ENCODE assay signal across 9 cellular contexts in genomic region chr2:25982273-25982967, GRCh38. TPM values are rescaled to one million over a fixed set of nuclear protein-coding genes. Genes with fewer than 3 reads are reported as not detected.
DNase-seq lines count a peak whose midpoint lies in the region; ATAC-seq, FAIRE-seq and TF ChIP-seq lines count a peak whose summit lies in the region.
"Had no signal": no experiment of that assay in that cellular context is flagged by ENCODE, and none has a peak within 500 bp of the region (broad histone marks: within the 10 kb centered on the region; RNA-seq: fewer than 3 reads in every experiment).

Gene KIF3C (minus strand): TSS chr2:25982497. CDS start chr2:25981917, 580 bp downstream.

- POLR2A ChIA-PET in HepG2 (lab: Yijun Ruan, JAX), result interaction anchor here (0.9 to 2.4 kb wide), 5 partner anchors 27 to 363 kb away, joined by 3 to 7 read pairs (median 5); partner anchors contain the start of genes ASXL2, HADHA and RAB10

- in situ Hi-C loops in HepG2 (cut with HindIII; ENCODE audit: extremely low pct_ligation_motif_present, low pct_unique_long_range_greater_than_20kb), result loop anchor here (5.0 to 25.0 kb wide), 2 partner anchors 165 to 355 kb away; partner anchors contain the start of genes ADGRF3 and SELENOI

- CTCF ChIA-PET in HepG2 (lab: Yijun Ruan, JAX; ENCODE audit: low intra/inter-chr PET ratio, low total read pairs), result no interaction called here

- H3K9ac ChIP-seq in HepG2 (ENCODE audit: insufficient read depth, low read depth, low read length), result peak within 1 kb of the TSS; percentile 61

- no peaks in the 10 kb centered on the region for H3K27me3 ChIP-seq in dorsolateral prefrontal cortex
- no peaks in the 10 kb centered on the region for H3K27me3 ChIP-seq in HepG2 (ENCODE audit: control insufficient read depth in 1 of 2, insufficient read depth in 2 of 2, low read length in 2 of 2)

- 2% methylated on average over 22 of the region's 58 CpGs for WGBS in HepG2 (ENCODE audit: low lambda C conversion rate)

- DNase-seq in NCI-H1436 (lab: John Stamatoyannopoulos, UW) (peak; percentile 64), NCI-H1436 treated with DMSO at 0.1 percent for 48 hours (lab: John Stamatoyannopoulos, UW) (no peak), NCI-H524 treated with DMSO at 0.1 percent for 48 hours (lab: John Stamatoyannopoulos, UW) (peak; percentile 20), dorsolateral prefrontal cortex (peak; percentile 69 to 93 (median 88)), HepG2 (ENCODE audit: low spot score) (peak; percentile 66)
- DNase-seq in activated CD4-positive, alpha-beta T cell treated with anti-CD3 and anti-CD28 coated beads, Interleukin-2, amount 50 U/mL, for 4 hours, result peak; percentile 63 to 65
- peak; percentile 72 for DNase-seq in stimulated activated CD4-positive, alpha-beta T cell treated with anti-CD3 and anti-CD28 coated beads, Interleukin-4, amount 100 ng/mL, for 1 hour

- no peaks in the 10 kb centered on the region for H3K36me3 ChIP-seq in HepG2 (replicated peaks in 1 of 2; ENCODE audit: control insufficient read depth in 1 of 2, insufficient read depth in 2 of 2, low read length in 2 of 2)

- H4K20me1 ChIP-seq in HepG2 (ENCODE audit: insufficient read depth, low read length), result no peaks in the 10 kb centered on the region

- H3K9me3 ChIP-seq in HepG2 (ENCODE audit: low read length), result no peaks in the 10 kb centered on the region

- peak; percentile 65 for ATAC-seq in HG03175 (IDR thresholded peaks at IDR 0.05; ENCODE audit: unreplicated experiment)
- peak; percentile 86 for ATAC-seq in HepG2

- no peaks in the 10 kb centered on the region for H3K79me2 ChIP-seq in HepG2 (ENCODE audit: insufficient read depth, low read length)

- H2AFZ ChIP-seq in HepG2 (ENCODE audit: low read length), result peak within 1 kb of the TSS; percentile 15

- peak within 1 kb of the TSS; percentile 69 to 98 (median 90) for H3K4me3 ChIP-seq in dorsolateral prefrontal cortex
- peak within 1 kb of the TSS; percentile 80 to 90 (median 86) for H3K4me3 ChIP-seq in HepG2 (replicated peaks in 1 of 3; ENCODE audit: insufficient read depth in 1 of 3, low read depth in 2 of 3, low read length in 3 of 3)

- H3K27ac ChIP-seq in dorsolateral prefrontal cortex (peak within 1 kb of the TSS; percentile 28 to 95 (median 89)), HepG2 (ENCODE audit: extremely low read length, insufficient read depth, low read length) (no peak within 1 kb of the TSS)

- TF ChIP-seq RAD21 in HepG2 (CRISPR knock-in tag; IDR thresholded peaks at IDR 0.05), result no peak

- TF ChIP-seq CTCF in dorsolateral prefrontal cortex (IDR thresholded peaks at IDR 0.05 in 54 of 56, conservative IDR thresholded peaks at IDR 0.05 in 2 of 56; ENCODE audit: low read depth in 1 of 56, partially characterized antibody in 56 of 56) (peak in 14 of 56 donors; percentile 2 to 33 (median 21)), HepG2 (CRISPR knock-in tag; IDR thresholded peaks at IDR 0.05) (peak; percentile 19; the same call in 1 of the 2 replicates)

- peaks cover 49% of the 10 kb centered on the region for H3K4me1 ChIP-seq in HepG2 (ENCODE audit: insufficient read depth, low read length)

- no TSS peak for BruUV-seq in HepG2 (replicated peaks; lab: Mats Ljungman, UMichigan)

- no peak for TF ChIP-seq EP300 in HepG2 (IDR thresholded peaks at IDR 0.05; ENCODE audit: low read depth in 2 of 2, low read length in 2 of 2)
- TF ChIP-seq EP300 in HepG2 (CRISPR knock-in tag; IDR thresholded peaks at IDR 0.05; ENCODE audit: borderline replicate concordance), result no peak

- TF ChIP-seq POLR2A in HepG2 (IDR thresholded peaks at IDR 0.05; ENCODE audit: insufficient read depth in 1 of 2, low read depth in 2 of 2, low read length in 2 of 2), result no peak

- intact Hi-C loops in dorsolateral prefrontal cortex (cut with DNase I), result loop anchor here (2.0 to 10.0 kb wide), 4 partner anchors 32 to 308 kb away; partner anchors contain the start of genes RAB10 (in 2 of the 2) and DTNB (in 1 of the 2)
- intact Hi-C loops in HepG2 (cut with micrococcal nuclease; ENCODE audit: unreplicated experiment), result loop anchor here (2.0 kb wide), 1 partner anchor 32 kb away; no protein-coding TSS in a partner anchor

- H3K4me2 ChIP-seq in HepG2 (ENCODE audit: low read depth, low read length), result peak within 1 kb of the TSS; percentile 90

- FAIRE-seq in HepG2 (lab: Jason Lieb, UNC), result no peak
- FAIRE-seq: A204.1 had no signal

TF ChIP-seq in HepG2, 621 proteins besides CTCF, POLR2A, EP300 and RAD21 (continues in another document):
- no peak for TF ChIP-seq ZNF674 (CRISPR knock-in tag; IDR thresholded peaks at IDR 0.05; ENCODE audit: low read depth)
- peak; percentile 61; the same call in 1 of the 2 replicates for TF ChIP-seq ZXDC (CRISPR knock-in tag; IDR thresholded peaks at IDR 0.05)
- no peak for TF ChIP-seq ZNF670 (CRISPR knock-in tag; IDR thresholded peaks at IDR 0.05; ENCODE audit: borderline replicate concordance)
- TF ChIP-seq HIVEP1 (CRISPR knock-in tag; IDR thresholded peaks at IDR 0.05), result peak; percentile 73
- TF ChIP-seq ZNF761 (CRISPR knock-in tag; conservative IDR thresholded peaks at IDR 0.05), result no peak
- TF ChIP-seq ZNF230 (CRISPR knock-in tag; IDR thresholded peaks at IDR 0.05), result 0 out of 2 replicates have a peak, but pooled peaks have one; percentile 70
- TF ChIP-seq ZNF484 (CRISPR knock-in tag; IDR thresholded peaks at IDR 0.05; ENCODE audit: borderline replicate concordance, low read depth), result no peak
- no peak for TF ChIP-seq ZC3H4 (CRISPR knock-in tag; IDR thresholded peaks at IDR 0.05; ENCODE audit: borderline replicate concordance)
- no peak for TF ChIP-seq NCOA5 (CRISPR knock-in tag; IDR thresholded peaks at IDR 0.05)
- no peak for TF ChIP-seq REL (CRISPR knock-in tag; conservative IDR thresholded peaks at IDR 0.05)
- TF ChIP-seq NFE2L2 (IDR thresholded peaks at IDR 0.05; ENCODE audit: low read length), result no peak
- peak; percentile 84 for TF ChIP-seq GABPB1 (CRISPR knock-in tag; IDR thresholded peaks at IDR 0.05)
- TF ChIP-seq TCF7L2 (IDR thresholded peaks at IDR 0.05; ENCODE audit: low read depth, low read length), result no peak
- TF ChIP-seq ZNF468 (CRISPR knock-in tag; IDR thresholded peaks at IDR 0.05), result no peak
- 0 out of 2 replicates have a peak, but pooled peaks have one; percentile 50 for TF ChIP-seq PAX8 (CRISPR knock-in tag; IDR thresholded peaks at IDR 0.05; ENCODE audit: borderline replicate concordance)
- no peak for TF ChIP-seq ZNF335 (CRISPR knock-in tag; IDR thresholded peaks at IDR 0.05)
- no peak for TF ChIP-seq ZNF629 (CRISPR knock-in tag; conservative IDR thresholded peaks at IDR 0.05)
- no peak for TF ChIP-seq ZFP82 (CRISPR knock-in tag; IDR thresholded peaks at IDR 0.05; ENCODE audit: borderline replicate concordance)
- no peak for TF ChIP-seq FOXA3 (CRISPR knock-in tag; IDR thresholded peaks at IDR 0.05)
- TF ChIP-seq HHEX (CRISPR knock-in tag; IDR thresholded peaks at IDR 0.05), result no peak
- TF ChIP-seq MTF2 (CRISPR knock-in tag; IDR thresholded peaks at IDR 0.05; ENCODE audit: borderline replicate concordance), result no peak
- TF ChIP-seq JARID2 (CRISPR knock-in tag; IDR thresholded peaks at IDR 0.05; ENCODE audit: insufficient replicate concordance), result no peak
- TF ChIP-seq SP1 (IDR thresholded peaks at IDR 0.05), result no peak
- no peak for TF ChIP-seq SP1 (CRISPR knock-in tag; IDR thresholded peaks at IDR 0.05)

RNA-seq across cellular contexts. Expression of gene KIF3C, which starts in this region (rescaled TPM):
- 100 to 1,000 TPM in 119 of 120 experiments, 10 to 100 TPM in 1; 82.2 to 364 (median 248) TPM for total RNA-seq in dorsolateral prefrontal cortex
- total RNA-seq in HepG2 (2016; rRNA removed; fragmentation: Illumina TruSeq; extraction: Trizol), result 3.4 and 3.6 TPM in 2 replicates
- 2.6 and 3.1 TPM in 2 replicates for total RNA-seq in HepG2 (2016; cell fraction: cytosol; rRNA removed; fragmentation: Illumina TruSeq; extraction: Trizol; ENCODE audit: low read depth)
- total RNA-seq in HepG2 (2016; cell fraction: insoluble cytoplasmic fraction; rRNA removed; fragmentation: Illumina TruSeq; extraction: Trizol), result 3.3 and 4.2 TPM in 2 replicates
- 6.0 and 7.0 TPM in 2 replicates for total RNA-seq in HepG2 (2016; cell fraction: membrane; rRNA removed; fragmentation: Illumina TruSeq; extraction: Trizol)
- total RNA-seq in HepG2 (2016; cell fraction: nucleus; rRNA removed; fragmentation: Illumina TruSeq; extraction: Trizol), result 3.7 TPM in 2 replicates
- 4.8 and 4.9 TPM in 2 replicates for polyA plus RNA-seq in HepG2 (2011; rRNA removed)
- 3.8 and 4.0 TPM in 2 replicates for polyA plus RNA-seq in HepG2 (2011; cell fraction: cytosol; rRNA removed)
- polyA plus RNA-seq in HepG2 (2011; cell fraction: nucleus; rRNA removed), result 3.6 and 4.6 TPM in 2 replicates
- 7.3 and 11.4 TPM in 2 replicates for polyA plus RNA-seq in HepG2 (2012)
- 2.1 and 2.7 TPM in 2 replicates for polyA plus RNA-seq in HepG2 (2016; cell fraction: cytosol; fragmentation: Illumina TruSeq; extraction: Trizol; ENCODE audit: low read depth)
- 3.7 and 4.9 TPM in 2 replicates for polyA plus RNA-seq in HepG2 (2016; cell fraction: insoluble cytoplasmic fraction; fragmentation: Illumina TruSeq; extraction: Trizol; ENCODE audit: low read depth)
- 6.1 and 6.3 TPM in 2 replicates for polyA plus RNA-seq in HepG2 (2016; cell fraction: membrane; fragmentation: Illumina TruSeq; extraction: Trizol; ENCODE audit: low read depth)
- polyA plus RNA-seq in HepG2 (2016; cell fraction: nucleus; fragmentation: Illumina TruSeq; extraction: Trizol; ENCODE audit: insufficient read depth, low read depth), result 4.6 and 4.7 TPM in 2 replicates
- polyA minus RNA-seq in HepG2 (2011; rRNA and poly(A)+ RNA removed; ENCODE audit: low replicate concordance), result 2.6 and 8.0 TPM in 2 replicates
- polyA minus RNA-seq in HepG2 (2011; cell fraction: cytosol; rRNA and poly(A)+ RNA removed), result 3.7 and 5.7 TPM in 2 replicates
- 5.5 and 7.8 TPM in 2 replicates for polyA minus RNA-seq in HepG2 (2011; cell fraction: nucleus; rRNA and poly(A)+ RNA removed)

Comparison
In these comparisons a context has a peak if more than half of its experiments do, and no peak if none do; other contexts are left out.
1. RNA of gene KIF3C (total RNA-seq): 82.2 to 364 TPM in dorsolateral prefrontal cortex; 2.6 to 7.0 TPM in HepG2; every median in the first group is over 10 times any median in the second.